Comparison of ENCODE assay signal across 20 cellular contexts in the genomic region with DNA sequence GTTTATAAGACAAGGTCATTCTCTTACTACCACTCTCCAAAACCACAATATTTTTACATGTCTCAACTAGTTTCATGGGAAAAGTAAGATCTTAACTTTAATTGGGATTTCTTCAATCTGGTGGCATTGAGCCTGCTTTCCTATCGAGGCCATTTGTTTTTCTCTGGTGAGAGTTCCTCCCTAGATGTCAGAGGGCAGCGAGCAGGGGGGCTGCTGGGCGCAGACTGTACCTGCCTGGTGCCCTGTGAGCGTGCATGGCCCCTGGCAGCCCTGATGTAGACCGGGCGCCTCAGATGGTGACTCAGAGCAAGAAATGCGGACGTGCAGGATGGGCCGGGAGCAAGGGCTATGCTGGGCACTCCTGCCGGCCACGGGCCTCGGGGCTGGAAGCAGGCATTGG.
"Had no signal": no experiment of that assay in that cellular context is flagged by ENCODE, and none has a peak within 500 bp of the region (broad histone marks: within the 10 kb centered on the region; RNA-seq: fewer than 3 reads in every experiment).

No MANE protein-coding gene starts in this region.

- H3K4me1 ChIP-seq: body of pancreas, psoas muscle, suprapubic skin had no signal

- H3K79me2 ChIP-seq: hepatocyte had no signal

- H3K4me3 ChIP-seq: body of pancreas, hepatocyte, ovary, psoas muscle, smooth muscle cell, suprapubic skin had no signal

- H3K9me3 ChIP-seq: body of pancreas, ovary, psoas muscle, suprapubic skin had no signal

- FAIRE-seq: islet of Langerhans had no signal

- H3K27ac ChIP-seq: body of pancreas, hepatocyte, ovary, psoas muscle, suprapubic skin had no signal

- H3K27me3 ChIP-seq: body of pancreas, hepatocyte, ovary, suprapubic skin had no signal

- DNase-seq: activated CD4-positive, alpha-beta T cell treated with anti-CD3 and anti-CD28 coated beads, Interleukin-2, amount 10 ng/mL, durations not matched to agents 24 days and 14 days; activated CD4-positive, CD25-positive, alpha-beta regulatory T cell; activated CD8-positive, alpha-beta memory T cell treated with anti-CD3 and anti-CD28 coated beads, Interleukin-2, amount 50 U/mL, for 4 hours; activated naive CD4-positive, alpha-beta T cell treated with anti-CD3 and anti-CD28 coated beads for 36 hours; activated T-cell treated with anti-CD3 and anti-CD28 coated beads, Interleukin-2, amount 50 U/mL, for 4 hours; body of pancreas; effector CD8-positive, alpha-beta T cell; foreskin fibroblast; left colon; ovary; psoas muscle; stimulated activated CD4-positive, alpha-beta T cell treated with anti-CD3 and anti-CD28 coated beads, Interleukin-4, amount 100 ng/mL, for 1 hour; stimulated activated naive CD8-positive, alpha-beta T cell treated with anti-CD3 and anti-CD28 coated beads, Interleukin-15, amount 100 ng/mL, for 72 hours; T-helper 1 cell; T-helper 9 cell had no signal

- H3K4me2 ChIP-seq: hepatocyte, smooth muscle cell had no signal

- ATAC-seq: activated T-cell treated with anti-CD3 and anti-CD28 coated beads, Interleukin-2, amount 50 U/mL, for 4 hours; body of pancreas; left colon; psoas muscle; sciatic nerve; stimulated activated naive CD8-positive, alpha-beta T cell treated with anti-CD3 and anti-CD28 coated beads, Interleukin-15, amount 100 ng/mL, for 72 hours had no signal

- H3K36me3 ChIP-seq: ovary had no signal

- H2AFZ ChIP-seq: hepatocyte had no signal
